8 cellular contexts compared by ENCODE assay signal in genomic region chr14:24366664-24367505, GRCh38. TPM values are rescaled to one million over a fixed set of nuclear protein-coding genes. Genes with fewer than 3 reads are reported as not detected.
DNase-seq lines count a peak whose midpoint lies in the region; ATAC-seq and TF ChIP-seq lines count a peak whose summit lies in the region.

No MANE protein-coding gene starts in this region.

- peak overlapping the region; percentile 85 for H3K27ac ChIP-seq in cardiac muscle cell

- peaks cover 15% of the 10 kb centered on the region for H3K27me3 ChIP-seq in cardiac muscle cell

- H3K4me3 ChIP-seq in cardiac muscle cell: peak overlapping the region; percentile 79

- ATAC-seq in GM19328 (IDR thresholded peaks at IDR 0.05; ENCODE audit: unreplicated experiment) (peak; percentile 59), HG03342 (IDR thresholded peaks at IDR 0.05; ENCODE audit: unreplicated experiment) (peak; percentile 57), omental fat pad (ENCODE audit: low FRiP score) (peak; percentile 76)

- TF ChIP-seq CTCF in cardiac muscle cell (IDR thresholded peaks at IDR 0.05; ENCODE audit: low read depth, low read length): no peak
- no peak for TF ChIP-seq CTCF in omental fat pad (IDR thresholded peaks at IDR 0.05)

- no peaks in the 10 kb centered on the region for H3K36me3 ChIP-seq in cardiac muscle cell

- DNase-seq in DMS 273 treated with DMSO at 0.1 percent for 48 hours (lab: John Stamatoyannopoulos, UW) (peak; percentile 95), NCI-H510A (lab: John Stamatoyannopoulos, UW) (peak; percentile 97), amniotic stem cell (lab: John Stamatoyannopoulos, UW) (peak; percentile 86), cardiac muscle cell (ENCODE audit: low read depth in 1 of 2, low spot score in 1 of 2) (peak; percentile 96 to 99), omental fat pad (ENCODE audit: low spot score) (peak; percentile 58)
- no peak for DNase-seq in NK-92 treated with Interleukin-12 subunit alpha and Interleukin-12 subunit beta, amount 100 ng/mL, for 24 hours (lab: John Stamatoyannopoulos, UW)

- H3K9me3 ChIP-seq in cardiac muscle cell (ENCODE audit: low read depth): no peaks in the 10 kb centered on the region

- peaks cover 5% of the 10 kb centered on the region for H3K4me1 ChIP-seq in cardiac muscle cell (ENCODE audit: low read depth)

RNA-seq across cellular contexts. Expression of gene NFATC4, which starts 1.1 kb away (rescaled TPM):
- total RNA-seq in cardiac muscle cell: 56.8 and 117 TPM in 2 replicates
- polyA plus RNA-seq in cardiac muscle cell: 83.2 and 120 TPM in 2 replicates
- 10 to 100 TPM in 3 of 4 donors, 1 to 10 TPM in 1; 9.2 to 53.3 (median 23.3) TPM for total RNA-seq in omental fat pad

RNA-seq across cellular contexts. Expression of gene RIPK3, which starts 27.1 kb away (rescaled TPM):
- total RNA-seq in cardiac muscle cell (0.24 TPM in 1 of 2 replicates, not detected in the other), omental fat pad (10 to 100 TPM in 2 of 4 donors, 1 to 10 TPM in 2; 9.0 to 18.0 (median 13.2) TPM)
- 0.81 TPM in 1 of 2 replicates, not detected in the other for polyA plus RNA-seq in cardiac muscle cell

RNA-seq across cellular contexts. Expression of gene NYNRIN, which starts 31.9 kb away (rescaled TPM):
- total RNA-seq in cardiac muscle cell (37.2 and 56.2 TPM in 2 replicates), omental fat pad (10 to 100 TPM in 3 of 4 donors, 1 to 10 TPM in 1; 4.6 to 24.9 (median 13.0) TPM)
- polyA plus RNA-seq in cardiac muscle cell: 21.3 and 30.7 TPM in 2 replicates

RNA-seq across cellular contexts. Expression of gene ADCY4, which starts 32.0 kb away (rescaled TPM):
- total RNA-seq in cardiac muscle cell (0.35 and 1.5 TPM in 2 replicates), omental fat pad (100 to 1,000 TPM in 1 of 4 donors, 10 to 100 TPM in 2, 1 to 10 TPM in 1; 9.7 to 144 (median 45.6) TPM)
- 1.2 TPM in 1 of 2 replicates, not detected in the other for polyA plus RNA-seq in cardiac muscle cell

RNA-seq across cellular contexts. Expression of gene LTB4R, which starts 55.6 kb away (rescaled TPM):
- total RNA-seq in cardiac muscle cell (8.5 and 8.8 TPM in 2 replicates), omental fat pad (10 to 100 TPM in 3 of 4 donors, 1 to 10 TPM in 1; 5.0 to 16.7 (median 12.6) TPM)
- polyA plus RNA-seq in cardiac muscle cell: 2.0 and 2.7 TPM in 2 replicates
